In the genomic region with DNA sequence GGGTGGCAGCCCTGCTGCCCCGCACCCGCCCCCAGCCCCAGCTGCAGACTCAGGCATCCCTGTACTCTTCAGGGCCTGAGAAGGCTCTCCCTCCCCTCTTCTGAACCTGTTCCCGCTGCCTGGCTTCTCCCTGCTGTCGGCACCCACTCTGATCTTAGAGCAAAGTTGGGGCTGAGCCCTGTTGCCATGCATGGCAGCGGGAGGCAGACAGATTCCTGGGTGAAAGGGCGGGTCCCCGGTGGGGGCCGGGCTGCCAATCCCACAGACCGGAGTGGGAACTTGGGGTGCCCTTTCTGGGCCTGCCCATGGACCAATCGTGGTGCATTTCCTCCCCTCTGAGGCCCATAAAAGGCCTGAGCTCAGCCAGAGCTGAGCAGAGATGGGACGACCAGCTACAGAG, we compare ENCODE assay signal across 31 cellular contexts.
"Had no signal": no experiment of that assay in that cellular context is flagged by ENCODE, and none has a peak within 500 bp of the region (broad histone marks: within the 10 kb centered on the region; RNA-seq: fewer than 3 reads in every experiment).

No MANE protein-coding gene starts in this region.

- H3K9me3 ChIP-seq: ovary, sigmoid colon, tibial artery, upper lobe of right lung had no signal

- H3K4me3 ChIP-seq: hepatocyte, ovary, sigmoid colon, tibial artery, upper lobe of right lung had no signal

- ATAC-seq: left colon; stimulated activated memory B cell treated with anti-CD40 and anti-IgM and Interleukin-4, amounts not matched to agents 10 μg/mL and 1 μg/mL and 100 μg/mL, for 72 hours; stimulated activated naive CD8-positive, alpha-beta T cell treated with anti-CD3 and anti-CD28 coated beads, Interleukin-15, amount 100 ng/mL, for 72 hours; upper lobe of right lung had no signal

- H3K9me3 Mint-ChIP-seq: activated CD4-positive, alpha-beta memory T cell treated with anti-CD3 and anti-CD28 coated beads for 36 hours; activated CD4-positive, alpha-beta T cell treated with anti-CD3 and anti-CD28 coated beads, Interleukin-2, amount 10 ng/mL, durations not matched to agents 24 days and 14 days; activated naive CD4-positive, alpha-beta T cell treated with anti-CD3 and anti-CD28 coated beads for 36 hours; activated naive CD8-positive, alpha-beta T cell treated with anti-CD3 and anti-CD28 coated beads, Interleukin-2, amount 10 ng/mL, durations not matched to agents 7 days and 5 days; activated T-helper 1 cell treated with anti-CD3 and anti-CD28 coated beads, Interleukin-12 subunit alpha, Interleukin-12 subunit beta, Interleukin-2, Interleukin-4 antibody, amounts not matched to agents 30 ng/mL and 10 ng/mL and 1 ng/mL, durations not matched to agents 14 hours and 24 hours and 36 hours; dendritic cell treated with granulocyte-macrophage colony-stimulating factor and Interleukin-4, amounts not matched to agents 40 ng/mL and 50 ng/mL, for 4 days; nephron; stimulated activated memory B cell treated with anti-CD40 and anti-IgM and Interleukin-4, amounts not matched to agents 10 μg/mL and 1 μg/mL and 100 μg/mL, for 72 hours; stimulated activated naive CD8-positive, alpha-beta T cell treated with anti-CD3 and anti-CD28 coated beads, Interleukin-15, amount 100 ng/mL, for 72 hours had no signal

- H3K4me1 Mint-ChIP-seq: activated CD4-positive, alpha-beta T cell treated with anti-CD3 and anti-CD28 coated beads, Interleukin-2, amount 10 ng/mL, durations not matched to agents 24 days and 14 days; stimulated activated memory B cell treated with anti-CD40 and anti-IgM and Interleukin-4, amounts not matched to agents 10 μg/mL and 1 μg/mL and 100 μg/mL, for 72 hours; stimulated activated naive CD8-positive, alpha-beta T cell treated with anti-CD3 and anti-CD28 coated beads, Interleukin-15, amount 100 ng/mL, for 72 hours had no signal

- H3K4me3 Mint-ChIP-seq: activated CD4-positive, alpha-beta memory T cell treated with anti-CD3 and anti-CD28 coated beads for 36 hours; activated CD4-positive, alpha-beta T cell treated with anti-CD3 and anti-CD28 coated beads, Interleukin-2, amount 10 ng/mL, durations not matched to agents 24 days and 14 days; activated naive CD4-positive, alpha-beta T cell treated with anti-CD3 and anti-CD28 coated beads for 36 hours; activated naive CD8-positive, alpha-beta T cell treated with anti-CD3 and anti-CD28 coated beads, Interleukin-2, amount 10 ng/mL, durations not matched to agents 7 days and 5 days; activated T-helper 1 cell treated with anti-CD3 and anti-CD28 coated beads, Interleukin-12 subunit alpha, Interleukin-12 subunit beta, Interleukin-2, Interleukin-4 antibody, amounts not matched to agents 30 ng/mL and 10 ng/mL and 1 ng/mL, durations not matched to agents 14 hours and 24 hours and 36 hours; dendritic cell treated with granulocyte-macrophage colony-stimulating factor and Interleukin-4, amounts not matched to agents 40 ng/mL and 50 ng/mL, for 4 days; nephron; stimulated activated memory B cell treated with anti-CD40 and anti-IgM and Interleukin-4, amounts not matched to agents 10 μg/mL and 1 μg/mL and 100 μg/mL, for 72 hours; stimulated activated naive CD8-positive, alpha-beta T cell treated with anti-CD3 and anti-CD28 coated beads, Interleukin-15, amount 100 ng/mL, for 72 hours had no signal

- H3K4me1 ChIP-seq: sigmoid colon, tibial artery, upper lobe of right lung had no signal

- DNase-seq: activated CD4-positive, alpha-beta memory T cell treated with anti-CD3 and anti-CD28 coated beads for 36 hours; activated CD4-positive, alpha-beta T cell treated with anti-CD3 and anti-CD28 coated beads, Interleukin-2, amount 10 ng/mL, durations not matched to agents 24 days and 14 days; activated CD4-positive, CD25-positive, alpha-beta regulatory T cell treated with anti-CD3 and anti-CD28 coated beads, Interleukin-2, amount 50 U/mL, for 72 hours; activated CD8-positive, alpha-beta memory T cell treated with anti-CD3 and anti-CD28 coated beads, Interleukin-2, amount 50 U/mL, for 4 hours; activated effector memory CD4-positive, alpha-beta T cell treated with anti-CD3 and anti-CD28 coated beads, Interleukin-2, amount 50 U/mL, for 16 hours; activated naive CD4-positive, alpha-beta T cell treated with anti-CD3 and anti-CD28 coated beads for 36 hours; activated naive CD8-positive, alpha-beta T cell treated with anti-CD3 and anti-CD28 coated beads, Interleukin-2, amount 10 ng/mL, durations not matched to agents 7 days and 5 days; activated T-cell treated with anti-CD3 and anti-CD28 coated beads, Interleukin-2, amount 50 U/mL, for 1 hour; brain microvascular endothelial cell; central memory CD4-positive, alpha-beta T cell; effector CD4-positive, alpha-beta T cell; left colon; mammary epithelial cell; ovary; retina; sigmoid colon; small intestine; stimulated activated CD4-positive, alpha-beta T cell treated with anti-CD3 and anti-CD28 coated beads, Interleukin-1b, Interleukin-23, amount 100 ng/mL, for 48 hours; stimulated activated CD4-positive, alpha-beta T cell treated with anti-CD3 and anti-CD28 coated beads, Interleukin-4, amount 100 ng/mL, for 4 hours; stimulated activated CD8-positive, alpha-beta memory T cell treated with anti-CD3 and anti-CD28 coated beads, Interleukin-4, amount 100 ng/mL, for 48 hours; stimulated activated naive CD8-positive, alpha-beta T cell treated with anti-CD3 and anti-CD28 coated beads, Interleukin-15, amount 100 ng/mL, for 72 hours; T-helper 2 cell; tibial artery; upper lobe of right lung had no signal

- H3K36me3 ChIP-seq: brain microvascular endothelial cell, ovary had no signal

- H3K27ac Mint-ChIP-seq: activated CD4-positive, alpha-beta memory T cell treated with anti-CD3 and anti-CD28 coated beads for 36 hours; activated CD4-positive, alpha-beta T cell treated with anti-CD3 and anti-CD28 coated beads, Interleukin-2, amount 10 ng/mL, durations not matched to agents 24 days and 14 days; activated naive CD4-positive, alpha-beta T cell treated with anti-CD3 and anti-CD28 coated beads for 36 hours; activated naive CD8-positive, alpha-beta T cell treated with anti-CD3 and anti-CD28 coated beads, Interleukin-2, amount 10 ng/mL, durations not matched to agents 7 days and 5 days; activated T-helper 1 cell treated with anti-CD3 and anti-CD28 coated beads, Interleukin-12 subunit alpha, Interleukin-12 subunit beta, Interleukin-2, Interleukin-4 antibody, amounts not matched to agents 30 ng/mL and 10 ng/mL and 1 ng/mL, durations not matched to agents 14 hours and 24 hours and 36 hours; dendritic cell treated with granulocyte-macrophage colony-stimulating factor and Interleukin-4, amounts not matched to agents 40 ng/mL and 50 ng/mL, for 4 days; progenitor cell of endocrine pancreas; stimulated activated memory B cell treated with anti-CD40 and anti-IgM and Interleukin-4, amounts not matched to agents 10 μg/mL and 1 μg/mL and 100 μg/mL, for 72 hours had no signal

- H3K4me2 ChIP-seq: hepatocyte had no signal

- H3K27me3 ChIP-seq: hepatocyte, ovary, sigmoid colon, tibial artery, upper lobe of right lung had no signal

- H3K27ac ChIP-seq: brain microvascular endothelial cell, epithelial cell of prostate, hepatocyte, ovary, sigmoid colon, tibial artery, upper lobe of right lung had no signal

- H3K27me3 Mint-ChIP-seq: activated CD4-positive, alpha-beta memory T cell treated with anti-CD3 and anti-CD28 coated beads for 36 hours; activated CD4-positive, alpha-beta T cell treated with anti-CD3 and anti-CD28 coated beads, Interleukin-2, amount 10 ng/mL, durations not matched to agents 24 days and 14 days; dendritic cell treated with granulocyte-macrophage colony-stimulating factor and Interleukin-4, amounts not matched to agents 40 ng/mL and 50 ng/mL, for 4 days; progenitor cell of endocrine pancreas; stimulated activated memory B cell treated with anti-CD40 and anti-IgM and Interleukin-4, amounts not matched to agents 10 μg/mL and 1 μg/mL and 100 μg/mL, for 72 hours; stimulated activated naive CD8-positive, alpha-beta T cell treated with anti-CD3 and anti-CD28 coated beads, Interleukin-15, amount 100 ng/mL, for 72 hours had no signal

- H3K36me3 Mint-ChIP-seq: activated CD4-positive, alpha-beta memory T cell treated with anti-CD3 and anti-CD28 coated beads for 36 hours; activated naive CD8-positive, alpha-beta T cell treated with anti-CD3 and anti-CD28 coated beads, Interleukin-2, amount 10 ng/mL, durations not matched to agents 7 days and 5 days; stimulated activated memory B cell treated with anti-CD40 and anti-IgM and Interleukin-4, amounts not matched to agents 10 μg/mL and 1 μg/mL and 100 μg/mL, for 72 hours had no signal

- H2AFZ ChIP-seq: hepatocyte had no signal
